Comparison of ENCODE assay signal across 8 cellular contexts in the genomic region with DNA sequence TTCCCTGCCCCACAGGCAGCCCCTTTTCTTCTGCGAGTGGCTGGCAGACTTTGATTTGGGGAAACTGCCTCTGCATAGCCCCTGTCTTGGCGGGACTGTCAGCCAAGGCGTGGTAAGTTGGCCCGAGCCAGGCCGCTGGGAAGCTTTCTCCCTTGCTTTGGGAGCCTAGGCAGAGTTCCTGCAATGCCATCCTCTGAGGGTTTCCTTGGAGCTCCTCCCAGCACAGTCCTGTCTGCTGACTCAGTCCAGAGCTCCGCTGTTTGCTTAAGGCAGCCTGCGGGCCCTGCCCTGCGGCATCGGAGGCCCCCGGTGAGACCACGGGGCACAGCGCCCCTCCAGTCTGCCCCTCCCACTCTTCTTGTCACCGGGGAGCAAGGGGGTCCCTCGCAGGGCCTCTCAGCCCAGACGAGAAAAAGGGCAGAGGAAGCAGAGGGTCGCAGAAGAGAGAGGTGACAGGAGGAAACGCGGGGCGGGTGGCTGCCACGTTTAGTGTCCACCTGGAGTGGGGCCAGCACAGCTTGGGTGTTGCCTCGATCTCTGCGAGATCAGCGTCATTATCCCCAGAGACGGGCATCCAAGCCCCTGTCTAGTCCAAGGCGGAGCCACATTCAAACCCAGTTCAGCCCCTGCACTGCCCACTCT. TPM values are rescaled to one million over a fixed set of nuclear protein-coding genes. Genes with fewer than 3 reads are reported as not detected.
DNase-seq lines count a peak whose midpoint lies in the region; ATAC-seq and TF ChIP-seq lines count a peak whose summit lies in the region.

No MANE protein-coding gene starts in this region.

- peak; percentile 77 for ATAC-seq in omental fat pad (ENCODE audit: low FRiP score)
- ATAC-seq in GM18868 (IDR thresholded peaks at IDR 0.05; ENCODE audit: unreplicated experiment) = no peak

- in situ Hi-C loops in Caki2 (cut with HindIII; ENCODE audit: low pct_unique_long_range_greater_than_20kb, low sequenced_read_pairs) = no loop called here

- TF ChIP-seq CTCF in omental fat pad (IDR thresholded peaks at IDR 0.05) = no peak

- DNase-seq in Caki2 (ENCODE audit: low read depth) (peak; percentile 83), NCI-H510A treated with DMSO at 0.1 percent for 48 hours (lab: John Stamatoyannopoulos, UW) (peak; percentile 62), fibroblast of gingiva (ENCODE audit: low read depth) (peak; percentile 84), omental fat pad (ENCODE audit: low spot score) (no peak), GM19238 (ENCODE audit: insufficient read length, low spot score) (no peak)
- no peak for DNase-seq in activated CD4-positive, alpha-beta T cell treated with anti-CD3 and anti-CD28 coated beads, Interleukin-2, amount 50 U/mL, for 1 hour
- DNase-seq in effector CD8-positive, alpha-beta T cell (lab: John Stamatoyannopoulos, UW) = no peak

RNA-seq across cellular contexts. Expression of a gene that starts 58.9 kb away (rescaled TPM):
- 17.9 and 27.1 TPM in 2 replicates for total RNA-seq in Caki2 (2014; rRNA removed; shearing (Covaris generic); ENCODE audit: low replicate concordance)
- 10 to 100 TPM; 35.7 to 69.5 (median 51.1) TPM for total RNA-seq in omental fat pad

Comparison
In these comparisons a context has a peak if more than half of its experiments do, and no peak if none do; other contexts are left out.
1. DNase-seq: peak in Caki2 (single experiment), NCI-H510A treated with DMSO at 0.1 percent for 48 hours (single experiment) and fibroblast of gingiva (single experiment); none in omental fat pad (single experiment), GM19238 (single experiment), activated CD4-positive, alpha-beta T cell treated with anti-CD3 and anti-CD28 coated beads, Interleukin-2, amount 50 U/mL, for 1 hour (single experiment) and effector CD8-positive, alpha-beta T cell (single experiment).